In the genomic region with DNA sequence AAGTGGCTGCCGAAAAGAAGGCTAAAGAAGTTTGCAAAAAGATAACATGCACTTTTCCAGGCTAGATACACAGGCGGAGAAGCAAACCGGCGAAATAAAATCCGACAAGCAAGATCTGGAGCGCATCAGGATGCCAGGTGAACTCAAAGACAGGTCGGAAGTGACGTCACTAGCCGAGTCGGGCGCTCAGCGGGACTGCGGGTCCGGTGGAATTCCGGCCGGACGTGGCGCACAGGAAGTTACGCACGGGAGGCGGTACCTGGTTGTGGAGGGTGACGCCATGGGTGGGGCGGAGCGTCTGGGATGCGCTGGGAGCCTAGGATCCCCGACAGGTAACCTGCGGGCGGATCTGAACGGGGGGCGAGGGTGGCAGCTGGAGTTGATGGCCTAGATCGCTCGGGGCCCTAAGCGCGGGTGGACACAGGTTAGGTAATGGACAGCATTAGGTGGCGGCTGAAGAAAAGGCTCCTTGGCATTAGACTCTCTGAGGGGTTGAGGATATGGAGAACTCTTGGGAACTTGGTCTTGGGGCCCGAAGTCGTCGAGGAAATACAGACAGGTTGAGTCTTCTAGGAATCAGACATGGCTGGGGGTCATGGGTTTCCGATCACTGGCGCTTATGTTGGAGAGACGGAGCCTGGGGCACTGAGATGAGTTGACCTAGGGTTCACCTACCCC, we compare ENCODE assay signal across 8 cellular contexts. TPM values are rescaled to one million over a fixed set of nuclear protein-coding genes. Genes with fewer than 3 reads are reported as not detected.
DNase-seq lines count a peak whose midpoint lies in the region; ATAC-seq, FAIRE-seq and TF ChIP-seq lines count a peak whose summit lies in the region.

No MANE protein-coding gene starts in this region.

- H3K4me1 Mint-ChIP-seq in activated CD4-positive, alpha-beta memory T cell treated with anti-CD3 and anti-CD28 coated beads for 36 hours (ENCODE audit: low read depth), result peaks cover 23% of the 10 kb centered on the region

- H3K4me2 ChIP-seq in HepG2 (ENCODE audit: low read depth, low read length), result peak overlapping the region; percentile 93

- CTCF ChIA-PET in activated CD4-positive, alpha-beta memory T cell treated with anti-CD3 and anti-CD28 coated beads for 36 hours (lab: Charles Lee), result no interaction called here
- CTCF ChIA-PET in HepG2 (lab: Yijun Ruan, JAX; ENCODE audit: low intra/inter-chr PET ratio, low total read pairs), result no interaction called here

- H3K27ac ChIP-seq in dorsolateral prefrontal cortex (peak overlapping the region in 31 of 59 donors; percentile 2 to 80 (median 46)), HepG2 (ENCODE audit: extremely low read length, insufficient read depth, low read length) (peak overlapping the region; percentile 52)

- H3K27me3 Mint-ChIP-seq in activated CD4-positive, alpha-beta memory T cell treated with anti-CD3 and anti-CD28 coated beads for 36 hours, result peaks cover 10% of the 10 kb centered on the region

- peaks cover 13% of the 10 kb centered on the region for H3K36me3 Mint-ChIP-seq in activated CD4-positive, alpha-beta memory T cell treated with anti-CD3 and anti-CD28 coated beads for 36 hours

- peak; percentile 92 for FAIRE-seq in HepG2 (lab: Jason Lieb, UNC)

- TF ChIP-seq RAD21 in HepG2 (CRISPR knock-in tag; IDR thresholded peaks at IDR 0.05), result no peak

- peak overlapping the region; percentile 82 for H3K9ac ChIP-seq in HepG2 (ENCODE audit: insufficient read depth, low read depth, low read length)

- peak overlapping the region; percentile 86 for H3K27ac Mint-ChIP-seq in activated CD4-positive, alpha-beta memory T cell treated with anti-CD3 and anti-CD28 coated beads for 36 hours

- 2% methylated on average over 19 of the region's 41 CpGs for WGBS in HepG2 (ENCODE audit: low lambda C conversion rate)

- POLR2A ChIA-PET in activated CD4-positive, alpha-beta memory T cell treated with anti-CD3 and anti-CD28 coated beads for 36 hours (lab: Charles Lee), result no interaction called here
- POLR2A ChIA-PET in HepG2 (lab: Yijun Ruan, JAX), result no interaction called here

- in situ Hi-C loops in HepG2 (cut with HindIII; ENCODE audit: extremely low pct_ligation_motif_present, low pct_unique_long_range_greater_than_20kb), result loop anchor here (5.0 kb wide), 1 partner anchor 406 kb away; no protein-coding TSS in a partner anchor

- peak overlapping the region; percentile 99 for H3K4me3 Mint-ChIP-seq in activated CD4-positive, alpha-beta memory T cell treated with anti-CD3 and anti-CD28 coated beads for 36 hours

- H3K4me1 ChIP-seq in HepG2 (ENCODE audit: insufficient read depth, low read length), result peaks cover 35% of the 10 kb centered on the region

- H3K36me3 ChIP-seq in HepG2 (replicated peaks in 1 of 2; ENCODE audit: control insufficient read depth in 1 of 2, insufficient read depth in 2 of 2, low read length in 2 of 2), result 0 out of 5 replicates have a peak, but pooled peaks cover 0 to 3% of the 10 kb centered on the region in 2 experiments

- DNase-seq in AG20443 (ENCODE audit: low spot score) (peak; percentile 99), GM19240 (ENCODE audit: insufficient read length, low spot score) (peak; percentile 89), NCI-H748 (lab: John Stamatoyannopoulos, UW; ENCODE audit: unreplicated experiment) (peak; percentile 96), dorsolateral prefrontal cortex (peak; percentile 94 to 99 (median 98)), HepG2 (ENCODE audit: low spot score) (peak; percentile 94)
- peak; percentile 96 for DNase-seq in activated CD4-positive, alpha-beta memory T cell treated with anti-CD3 and anti-CD28 coated beads for 36 hours
- DNase-seq in stimulated activated CD4-positive, alpha-beta T cell treated with anti-CD3 and anti-CD28 coated beads, Interleukin-2, amount 100 ng/mL, for 4 hours (ENCODE audit: low read depth), result peak; percentile 93

- peaks cover 11% of the 10 kb centered on the region for H3K79me2 ChIP-seq in HepG2 (ENCODE audit: insufficient read depth, low read length)

- H4K20me1 ChIP-seq in HepG2 (ENCODE audit: insufficient read depth, low read length), result no peaks in the 10 kb centered on the region

- TF ChIP-seq POLR2A in HepG2 (IDR thresholded peaks at IDR 0.05; ENCODE audit: insufficient read depth in 1 of 2, low read depth in 2 of 2, low read length in 2 of 2), result peak; percentile 46 to 82; a peak in 3 of 4 replicates

- intact Hi-C loops in activated CD4-positive, alpha-beta memory T cell treated with anti-CD3 and anti-CD28 coated beads for 36 hours (cut with micrococcal nuclease), result loop anchor here (2.0 to 10.0 kb wide), 2 partner anchors 304 to 468 kb away; a partner anchor contains a TSS
- intact Hi-C loops in dorsolateral prefrontal cortex (cut with DNase I), result no loop called here
- intact Hi-C loops in HepG2 (cut with micrococcal nuclease; ENCODE audit: unreplicated experiment), result no loop called here

- H3K27me3 ChIP-seq in dorsolateral prefrontal cortex, result peaks cover 0 to 26% (median 0%) of the 10 kb centered on the region in 45 donors
- no peaks in the 10 kb centered on the region; a peak in 2 of 5 replicates for H3K27me3 ChIP-seq in HepG2 (ENCODE audit: control insufficient read depth in 1 of 2, insufficient read depth in 2 of 2, low read length in 2 of 2)

- H3K4me3 ChIP-seq in dorsolateral prefrontal cortex (peak overlapping the region; percentile 54 to 93 (median 78)), HepG2 (replicated peaks in 1 of 3; ENCODE audit: insufficient read depth in 1 of 3, low read depth in 2 of 3, low read length in 3 of 3) (peak overlapping the region; percentile 84 to 87 (median 86))

- H3K9me3 Mint-ChIP-seq in activated CD4-positive, alpha-beta memory T cell treated with anti-CD3 and anti-CD28 coated beads for 36 hours, result no peaks in the 10 kb centered on the region

- TF ChIP-seq CTCF in dorsolateral prefrontal cortex (IDR thresholded peaks at IDR 0.05 in 54 of 56, conservative IDR thresholded peaks at IDR 0.05 in 2 of 56; ENCODE audit: low read depth in 1 of 56, partially characterized antibody in 56 of 56) (peak in 14 of 56 donors; percentile 9 to 26 (median 16)), HepG2 (CRISPR knock-in tag; IDR thresholded peaks at IDR 0.05) (no peak; the same call in 1 of the 2 replicates)

- peak overlapping the region; percentile 65 for H2AFZ ChIP-seq in HepG2 (ENCODE audit: low read length)

- BruUV-seq in HepG2 (replicated peaks; lab: Mats Ljungman, UMichigan), result TSS peak; percentile 88

- ATAC-seq in HG03457 (IDR thresholded peaks at IDR 0.05; ENCODE audit: unreplicated experiment), result peak; percentile 95
- peak; percentile 100 for ATAC-seq in HepG2

- H3K9me3 ChIP-seq in HepG2 (ENCODE audit: low read length), result no peaks in the 10 kb centered on the region

- TF ChIP-seq EP300 in HepG2 (IDR thresholded peaks at IDR 0.05; ENCODE audit: low read depth in 2 of 2, low read length in 2 of 2) (no peak), HepG2 (CRISPR knock-in tag; IDR thresholded peaks at IDR 0.05; ENCODE audit: borderline replicate concordance) (no peak)

TF ChIP-seq in HepG2, 621 proteins besides CTCF, POLR2A, EP300 and RAD21 (continues in another document):
- no peak; the same call in 1 of the 2 replicates for TF ChIP-seq MEF2D (CRISPR knock-in tag; IDR thresholded peaks at IDR 0.05)
- TF ChIP-seq TAF1 (CRISPR knock-in tag; IDR thresholded peaks at IDR 0.05), result peak; percentile 61; the same call in 1 of the 2 replicates
- TF ChIP-seq, protein P1, sequence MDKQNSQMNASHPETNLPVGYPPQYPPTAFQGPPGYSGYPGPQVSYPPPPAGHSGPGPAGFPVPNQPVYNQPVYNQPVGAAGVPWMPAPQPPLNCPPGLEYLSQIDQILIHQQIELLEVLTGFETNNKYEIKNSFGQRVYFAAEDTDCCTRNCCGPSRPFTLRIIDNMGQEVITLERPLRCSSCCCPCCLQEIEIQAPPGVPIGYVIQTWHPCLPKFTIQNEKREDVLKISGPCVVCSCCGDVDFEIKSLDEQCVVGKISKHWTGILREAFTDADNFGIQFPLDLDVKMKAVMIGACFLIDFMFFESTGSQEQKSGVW (CRISPR knock-in tag; IDR thresholded peaks at IDR 0.05; ENCODE audit: borderline replicate concordance), result no peak
- TF ChIP-seq ZNF562 (CRISPR knock-in tag; IDR thresholded peaks at IDR 0.05; ENCODE audit: borderline replicate concordance), result no peak

RNA-seq across cellular contexts. Expression of a gene that starts 29.0 kb away (rescaled TPM):
- total RNA-seq in activated CD4-positive, alpha-beta memory T cell treated with anti-CD3 and anti-CD28 coated beads for 36 hours, result 1 to 10 TPM; 1.9 to 3.2 TPM
- total RNA-seq in dorsolateral prefrontal cortex (10 to 100 TPM in 2 of 120 experiments, 1 to 10 TPM in 118; 2.9 to 12.2 (median 5.9) TPM), HepG2 (2016; rRNA removed; fragmentation: Illumina TruSeq; extraction: Trizol) (38.9 and 59.1 TPM in 2 replicates)
- 3.7 and 5.5 TPM in 2 replicates for total RNA-seq in HepG2 (2016; cell fraction: cytosol; rRNA removed; fragmentation: Illumina TruSeq; extraction: Trizol; ENCODE audit: low read depth)
- 40.5 and 57.0 TPM in 2 replicates for total RNA-seq in HepG2 (2016; cell fraction: insoluble cytoplasmic fraction; rRNA removed; fragmentation: Illumina TruSeq; extraction: Trizol)
- 9.7 and 12.0 TPM in 2 replicates for total RNA-seq in HepG2 (2016; cell fraction: membrane; rRNA removed; fragmentation: Illumina TruSeq; extraction: Trizol)
- 34.2 and 38.8 TPM in 2 replicates for total RNA-seq in HepG2 (2016; cell fraction: nucleus; rRNA removed; fragmentation: Illumina TruSeq; extraction: Trizol)
- polyA plus RNA-seq in HepG2 (2011; rRNA removed), result 14.1 and 14.5 TPM in 2 replicates
- polyA plus RNA-seq in HepG2 (2011; cell fraction: cytosol; rRNA removed), result 10.6 and 13.3 TPM in 2 replicates
- polyA plus RNA-seq in HepG2 (2011; cell fraction: nucleus; rRNA removed), result 3.9 and 6.8 TPM in 2 replicates
- polyA plus RNA-seq in HepG2 (2012), result 17.8 and 33.4 TPM in 2 replicates
- polyA plus RNA-seq in HepG2 (2016; cell fraction: cytosol; fragmentation: Illumina TruSeq; extraction: Trizol; ENCODE audit: low read depth), result 1.9 and 2.0 TPM in 2 replicates
- 46.6 and 47.5 TPM in 2 replicates for polyA plus RNA-seq in HepG2 (2016; cell fraction: insoluble cytoplasmic fraction; fragmentation: Illumina TruSeq; extraction: Trizol; ENCODE audit: low read depth)
- polyA plus RNA-seq in HepG2 (2016; cell fraction: membrane; fragmentation: Illumina TruSeq; extraction: Trizol; ENCODE audit: low read depth), result 4.9 and 6.1 TPM in 2 replicates
- polyA plus RNA-seq in HepG2 (2016; cell fraction: nucleus; fragmentation: Illumina TruSeq; extraction: Trizol; ENCODE audit: insufficient read depth, low read depth), result 22.4 and 23.4 TPM in 2 replicates
- polyA minus RNA-seq in HepG2 (2011; rRNA and poly(A)+ RNA removed; ENCODE audit: low replicate concordance), result 5.1 and 33.8 TPM in 2 replicates
- 25.6 and 27.5 TPM in 2 replicates for polyA minus RNA-seq in HepG2 (2011; cell fraction: cytosol; rRNA and poly(A)+ RNA removed)
- 51.2 and 66.1 TPM in 2 replicates for polyA minus RNA-seq in HepG2 (2011; cell fraction: nucleus; rRNA and poly(A)+ RNA removed)

Comparison
In these comparisons a context has a peak if more than half of its experiments do, and no peak if none do; other contexts are left out.
1. Peak in every context shown above with its lines: DNase-seq, ATAC-seq, H3K4me3 ChIP-seq and H3K27ac ChIP-seq.